ENCODE assay signal across 17 cellular contexts in genomic region chr3:82743196-82743595, GRCh38.
DNase-seq lines count a peak whose midpoint lies in the region; ATAC-seq, FAIRE-seq and TF ChIP-seq lines count a peak whose summit lies in the region.
"Had no signal": no experiment of that assay in that cellular context is flagged by ENCODE, and none has a peak within 500 bp of the region (broad histone marks: within the 10 kb centered on the region; RNA-seq: fewer than 3 reads in every experiment).

No MANE protein-coding gene starts in this region.

- H3K9me3 ChIP-seq in right atrium auricular region, result peaks cover 0 to 4% of the 10 kb centered on the region in 2 donors
- H3K9me3 ChIP-seq in trophoblast cell (ENCODE audit: insufficient read depth, low read depth, low read length), result peaks cover 3% of the 10 kb centered on the region
- no peaks in the 10 kb centered on the region for H3K9me3 ChIP-seq in ovary
- H3K9me3 ChIP-seq: BE2C, HAP-1 had no signal

- ATAC-seq in Right ventricle myocardium superior (ENCODE audit: poor library complexity) (peak; percentile 91), HG02885 (IDR thresholded peaks at IDR 0.05; ENCODE audit: poor library complexity, unreplicated experiment) (no peak)

- no peak overlapping the region for H2AFZ ChIP-seq in trophoblast cell (ENCODE audit: insufficient read depth, low read length, poor library complexity)

- H3K14ac ChIP-seq in trophoblast cell (ENCODE audit: low read length), result no peak overlapping the region

- peak; percentile 40 for FAIRE-seq in HTR-8/SVneo (lab: Jason Lieb, UNC)
- FAIRE-seq: G401.6, GM12892, GM19239 had no signal

- no peak overlapping the region for H4K91ac ChIP-seq in trophoblast cell (ENCODE audit: low read depth, low read length)

- no peak overlapping the region for H4K8ac ChIP-seq in trophoblast cell (ENCODE audit: low read depth, low read length)

- H2BK12ac ChIP-seq in trophoblast cell (ENCODE audit: low read length), result no peak overlapping the region

- TF ChIP-seq POLR2A in ovary (IDR thresholded peaks at IDR 0.05), result no peak

- no peaks in the 10 kb centered on the region for H3K79me2 ChIP-seq in trophoblast cell (ENCODE audit: control insufficient read depth, insufficient read depth, low read length, poor library complexity)

- H3K4me2 ChIP-seq in trophoblast cell (ENCODE audit: low read length), result no peak overlapping the region

- peak overlapping the region; percentile 98 for H3K23ac ChIP-seq in trophoblast cell (ENCODE audit: low read length)

- H4K12ac ChIP-seq in trophoblast cell (ENCODE audit: low read depth, low read length), result no peak overlapping the region

- intact Hi-C loops in Right ventricle myocardium superior (cut with DNase I), result no loop called here
- intact Hi-C loops in ovary (cut with DNase I), result no loop called here

- H3K27ac ChIP-seq in right atrium auricular region, result no peak overlapping the region
- no peak overlapping the region for H3K27ac ChIP-seq in trophoblast cell (ENCODE audit: low read depth, low read length)
- no peak overlapping the region for H3K27ac ChIP-seq in ovary
- H3K27ac ChIP-seq: C4-2B had no signal

- H3K36me3 ChIP-seq in right atrium auricular region (no peaks in the 10 kb centered on the region), trophoblast cell (ENCODE audit: control insufficient read depth in 1 of 2, insufficient read depth in 2 of 2, low read length in 2 of 2) (no peaks in the 10 kb centered on the region), ovary (no peaks in the 10 kb centered on the region)
- H3K36me3 ChIP-seq: BE2C, HAP-1 had no signal

- no peaks in the 10 kb centered on the region for H3K79me1 ChIP-seq in trophoblast cell (ENCODE audit: low read length)

- H3K27me3 ChIP-seq in right atrium auricular region (no peaks in the 10 kb centered on the region), trophoblast cell (ENCODE audit: insufficient read depth, low read length) (no peaks in the 10 kb centered on the region), ovary (no peaks in the 10 kb centered on the region)
- H3K27me3 ChIP-seq: BE2C had no signal

- H3K4me3 ChIP-seq in right atrium auricular region (no peak overlapping the region), trophoblast cell (ENCODE audit: low read depth, low read length) (no peak overlapping the region), ovary (no peak overlapping the region)
- H3K4me3 ChIP-seq: HAP-1 had no signal

- no peak overlapping the region for H2AK5ac ChIP-seq in trophoblast cell (ENCODE audit: low read length)

- TF ChIP-seq CTCF in right atrium auricular region (IDR thresholded peaks at IDR 0.05) (no peak), ovary (IDR thresholded peaks at IDR 0.05) (no peak)

- no peak overlapping the region for H2BK120ac ChIP-seq in trophoblast cell (ENCODE audit: insufficient read depth, low read length, poor library complexity)

- TF ChIP-seq EP300 in ovary (IDR thresholded peaks at IDR 0.05), result no peak

- no CpG with 5 or more reads among the region's 5 CpGs for WGBS in trophoblast cell (ENCODE audit: extremely low coverage, insufficient coverage, insufficient read length)
- 89 to 93% (median 91%) methylated on average over 5 of the region's 5 CpGs for whole genome bisulfite sequencing in ovary, 3 donors

- no peak overlapping the region for H3K9ac ChIP-seq in trophoblast cell (ENCODE audit: low read length)

- DNase-seq in Right ventricle myocardium superior, result peak; percentile 46
- no peak for DNase-seq in right atrium auricular region (ENCODE audit: low spot score)
- DNase-seq in HTR-8/SVneo (ENCODE audit: insufficient read length, low spot score), result no peak
- DNase-seq in cerebellar cortex (ENCODE audit: low spot score), result peak; percentile 5
- DNase-seq in trophoblast cell, result no peak
- no peak for DNase-seq in ovary
- no peak for DNase-seq in NOMO-1 (lab: John Stamatoyannopoulos, UW; ENCODE audit: unreplicated experiment in 2 of 2)
- DNase-seq: BE2C; CD4-positive, alpha-beta memory T cell; DMS79; GOT3 had no signal

- H3K4ac ChIP-seq in trophoblast cell (ENCODE audit: low read depth, low read length), result no peak overlapping the region

- H3K4me1 ChIP-seq in right atrium auricular region (no peaks in the 10 kb centered on the region), trophoblast cell (ENCODE audit: control insufficient read depth in 1 of 2, insufficient read depth in 2 of 2, low read length in 2 of 2) (peaks cover 0 to 2% of the 10 kb centered on the region in 2 experiments), ovary (ENCODE audit: insufficient read depth) (no peaks in the 10 kb centered on the region)
- H3K4me1 ChIP-seq: HAP-1 had no signal

- no peak overlapping the region for H2BK5ac ChIP-seq in trophoblast cell (ENCODE audit: low read depth, low read length, poor library complexity)

- H3K18ac ChIP-seq in trophoblast cell (ENCODE audit: low read length), result no peak overlapping the region

Comparison
In these comparisons a context has a peak if more than half of its experiments do, and no peak if none do; other contexts are left out.
1. DNase-seq: peak in Right ventricle myocardium superior (single experiment) and cerebellar cortex (single experiment); none in right atrium auricular region (single experiment), HTR-8/SVneo (single experiment), trophoblast cell (0 of 2), ovary (0 of 5) and NOMO-1 (0 of 2).